21 cellular contexts compared by ENCODE assay signal in the genomic region with DNA sequence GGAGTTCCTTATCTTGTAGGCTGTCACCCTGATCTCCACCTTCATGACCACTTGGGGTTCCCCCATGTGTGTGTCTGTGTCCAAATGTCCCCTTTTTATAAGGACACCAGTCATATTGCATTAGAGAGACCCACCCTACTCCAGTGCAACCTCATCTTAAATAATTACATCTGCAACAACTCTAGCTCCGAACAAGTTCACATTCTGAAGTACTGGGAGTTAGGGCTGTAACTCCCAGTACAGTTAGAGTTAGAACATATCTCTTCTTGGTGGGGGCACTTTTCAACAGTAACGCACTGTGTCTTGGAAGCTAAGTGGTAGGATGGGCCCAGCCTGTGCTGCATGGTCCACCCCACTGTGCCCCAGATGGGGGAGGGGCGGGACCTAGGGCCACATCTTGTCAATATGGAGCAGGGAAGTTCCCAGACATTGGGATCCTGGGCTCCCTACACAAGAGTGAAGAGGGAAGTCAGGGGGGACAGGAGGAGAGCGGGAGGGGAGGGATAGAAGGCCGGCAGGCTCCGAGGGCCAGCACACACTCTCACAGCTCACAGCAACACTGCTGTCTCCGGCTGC. TPM values are rescaled to one million over a fixed set of nuclear protein-coding genes. Genes with fewer than 3 reads are reported as not detected.
A peak's percentile ranks its signal among the peaks of the same experiment; 100 is the strongest.
DNase-seq lines count a peak whose midpoint lies in the region; ATAC-seq, FAIRE-seq and TF ChIP-seq lines count a peak whose summit lies in the region.
"Had no signal": no experiment of that assay in that cellular context is flagged by ENCODE, and none has a peak within 500 bp of the region (broad histone marks: within the 10 kb centered on the region; RNA-seq: fewer than 3 reads in every experiment).

No MANE protein-coding gene starts in this region.

- peak; percentile 37 for DNase-seq in activated effector memory CD4-positive, alpha-beta T cell treated with anti-CD3 and anti-CD28 coated beads, Interleukin-2, amount 50 U/mL, for 16 hours
- DNase-seq in activated effector memory CD4-positive, alpha-beta T cell treated with Interleukin-2 at 50 U/mL for 16 hours, result no peak
- no peak for DNase-seq in SK-N-MC (ENCODE audit: low read depth, low spot score)
- DNase-seq in kidney, result peak; percentile 25
- DNase-seq in posterior vena cava (ENCODE audit: low spot score), result peak; percentile 67
- DNase-seq in uterus, result no peak
- DNase-seq: Caco-2; CD4-positive, alpha-beta T cell; DMS153; GF-D8; KG1; NCI-H1105 treated with DMSO at 0.1 percent for 48 hours; NCI-H1694 treated with DMSO at 0.1 percent for 48 hours; NCI-H510A treated with DMSO at 0.1 percent for 48 hours; NCI-H82; OCI-M1; SIG-M5 had no signal

- intact Hi-C loops in kidney (cut with DNase I) (no loop called here), posterior vena cava (cut with DNase I) (loop anchor here in 1 of 2 donors (5.0 kb wide), 1 partner anchor 708 kb away; no protein-coding TSS in a partner anchor), uterus (cut with DNase I; ENCODE audit: low total_unique reads) (no loop called here)

- peak overlapping the region; percentile 49 for H3K9ac ChIP-seq in SK-N-MC (ENCODE audit: insufficient read length)
- H3K9ac ChIP-seq in kidney (ENCODE audit: low read length in 2 of 2), result no peak overlapping the region

- ATAC-seq in GM19328 (IDR thresholded peaks at IDR 0.05; ENCODE audit: unreplicated experiment), result no peak
- ATAC-seq in HG03095 (IDR thresholded peaks at IDR 0.05; ENCODE audit: unreplicated experiment), result no peak

- H3K36me3 ChIP-seq in SK-N-MC (ENCODE audit: insufficient read depth, low read length) (no peaks in the 10 kb centered on the region), kidney (ENCODE audit: control insufficient read depth in 1 of 2, insufficient read depth in 2 of 2, low read length in 2 of 2) (no peaks in the 10 kb centered on the region), uterus (no peaks in the 10 kb centered on the region)

- TF ChIP-seq CTCF in kidney (IDR thresholded peaks at IDR 0.05; ENCODE audit: borderline replicate concordance, extremely low read depth, insufficient read depth) (no peak), uterus (IDR thresholded peaks at IDR 0.05) (no peak)

- no peak for TF ChIP-seq POLR2A in uterus (IDR thresholded peaks at IDR 0.05)

- H3K27me3 ChIP-seq in uterus, result no peaks in the 10 kb centered on the region

- H3K4me1 ChIP-seq in kidney (ENCODE audit: control insufficient read depth in 1 of 2, insufficient read depth in 1 of 2, low read depth in 1 of 2, low read length in 2 of 2), result peaks cover 0 to 13% of the 10 kb centered on the region in 2 donors
- no peaks in the 10 kb centered on the region for H3K4me1 ChIP-seq in uterus
- H3K4me1 ChIP-seq: Caco-2 had no signal

- H3K9me3 ChIP-seq in SK-N-MC (ENCODE audit: low read depth, low read length), result no peaks in the 10 kb centered on the region
- H3K9me3 ChIP-seq in kidney (ENCODE audit: control insufficient read depth in 1 of 2, low read length in 2 of 2), result no peaks in the 10 kb centered on the region
- no peaks in the 10 kb centered on the region for H3K9me3 ChIP-seq in uterus
- H3K9me3 ChIP-seq: Caco-2 had no signal

- peak overlapping the region; percentile 54; the same call in 1 of the 2 replicates for H3K27ac ChIP-seq in SK-N-MC
- H3K27ac ChIP-seq in kidney (ENCODE audit: low read depth in 2 of 2, low read length in 2 of 2), result no peak overlapping the region
- peak overlapping the region in 1 of 2 donors; percentile 29 for H3K27ac ChIP-seq in uterus

- H3K4me3 ChIP-seq in SK-N-MC (no peak overlapping the region), kidney (ENCODE audit: low read length in 2 of 2) (no peak overlapping the region), uterus (no peak overlapping the region)

- no peak for FAIRE-seq in kidney (lab: Jason Lieb, UNC)
- FAIRE-seq: A204.1, HepG2 had no signal

RNA-seq across cellular contexts. Expression of a gene that starts 42.0 kb away (rescaled TPM):
- 22.9 TPM for total RNA-seq in kidney
- 30.0 TPM for polyA plus RNA-seq in kidney (ENCODE audit: insufficient read depth, low read depth, low replicate concordance)
- 10 to 100 TPM; 10.6 to 15.5 TPM for total RNA-seq in posterior vena cava
- total RNA-seq in uterus, result 10 to 100 TPM in 3 of 4 donors, 1 to 10 TPM in 1; 1.9 to 23.4 (median 18.2) TPM

Comparison
In these comparisons a context has a peak if more than half of its experiments do, and no peak if none do; other contexts are left out.
1. DNase-seq: peak in activated effector memory CD4-positive, alpha-beta T cell treated with anti-CD3 and anti-CD28 coated beads, Interleukin-2, amount 50 U/mL, for 16 hours (single experiment), kidney (single experiment) and posterior vena cava (single experiment); none in activated effector memory CD4-positive, alpha-beta T cell treated with Interleukin-2 at 50 U/mL for 16 hours (single experiment), SK-N-MC (single experiment) and uterus (0 of 2).